Comparison of ENCODE assay signal across 20 cellular contexts in the genomic region with DNA sequence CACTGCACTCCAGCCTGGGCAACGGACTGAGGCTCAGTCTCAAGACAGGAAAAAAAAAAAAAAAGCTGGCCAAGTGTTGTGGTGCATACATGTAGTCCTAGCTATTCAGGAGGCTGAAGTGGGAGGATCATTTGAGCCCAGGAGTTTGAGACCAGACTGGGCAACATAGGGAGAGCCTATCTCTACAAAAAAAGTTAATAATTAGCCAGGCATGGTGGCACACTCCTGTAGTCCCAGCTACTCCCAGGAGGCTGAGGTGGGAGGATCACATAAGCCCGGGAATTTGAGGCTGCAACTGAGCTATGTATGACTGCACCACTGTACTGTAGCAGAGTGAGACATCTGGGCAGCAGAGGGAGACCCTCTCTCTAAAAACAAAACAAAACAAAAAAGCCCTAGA. TPM values are rescaled to one million over a fixed set of nuclear protein-coding genes. Genes with fewer than 3 reads are reported as not detected.
DNase-seq lines count a peak whose midpoint lies in the region; ATAC-seq, FAIRE-seq and TF ChIP-seq lines count a peak whose summit lies in the region.
"Had no signal": no experiment of that assay in that cellular context is flagged by ENCODE, and none has a peak within 500 bp of the region (broad histone marks: within the 10 kb centered on the region; RNA-seq: fewer than 3 reads in every experiment).

No MANE protein-coding gene starts in this region.

- H3K9ac ChIP-seq in HepG2 (ENCODE audit: insufficient read depth, low read depth, low read length): no peak overlapping the region
- H3K9ac ChIP-seq: BLaER1 had no signal

- POLR2A ChIA-PET in A549 (lab: Yijun Ruan, JAX): no interaction called here
- POLR2A ChIA-PET in HepG2 (lab: Yijun Ruan, JAX): interaction anchor here (2.1 kb wide), 1 partner anchor 13 kb away, joined by 6 read pairs; no protein-coding TSS in a partner anchor

- H3K36me3 ChIP-seq in heart left ventricle: peaks cover 0 to 46% (median 10%) of the 10 kb centered on the region in 9 donors
- H3K36me3 ChIP-seq in HepG2 (replicated peaks in 1 of 2; ENCODE audit: control insufficient read depth in 1 of 2, insufficient read depth in 2 of 2, low read length in 2 of 2): no peaks in the 10 kb centered on the region
- H3K36me3 ChIP-seq: BLaER1, HAP-1 had no signal

- no peak for DNase-seq in heart left ventricle
- DNase-seq in Right ventricle myocardium inferior (ENCODE audit: missing footprints): no peak
- DNase-seq in A549 (ENCODE audit: low read depth in 1 of 2, low spot score in 1 of 2): no peak
- DNase-seq in HepG2 (ENCODE audit: low spot score): peak; percentile 41
- no peak for DNase-seq in cortex of kidney (lab: John Stamatoyannopoulos, UW)
- DNase-seq: Caco-2; CD4-positive, CD25-positive, alpha-beta regulatory T cell; CD8-positive, alpha-beta T cell; DMS153; DMS79 treated with DMSO at 0.1 percent for 48 hours; GF-D8; GOT3; HFFc6 had no signal

- no peak for FAIRE-seq in A549 (lab: Jason Lieb, UNC)
- no peak for FAIRE-seq in HepG2 (lab: Jason Lieb, UNC)
- FAIRE-seq: GM12891, GM18507, H54 had no signal

- H3K4me3 ChIP-seq in heart left ventricle (no peak overlapping the region), A549 (no peak overlapping the region), HepG2 (replicated peaks in 1 of 3; ENCODE audit: insufficient read depth in 1 of 3, low read depth in 2 of 3, low read length in 3 of 3) (no peak overlapping the region)
- H3K4me3 ChIP-seq: BLaER1, HAP-1 had no signal

- no peak for TF ChIP-seq EP300 in A549 (IDR thresholded peaks at IDR 0.05)
- TF ChIP-seq EP300 in HepG2 (IDR thresholded peaks at IDR 0.05; ENCODE audit: low read depth in 2 of 2, low read length in 2 of 2): no peak
- no peak for TF ChIP-seq EP300 in HepG2 (CRISPR knock-in tag; IDR thresholded peaks at IDR 0.05; ENCODE audit: borderline replicate concordance)

- TF ChIP-seq RAD21 in A549 (conservative IDR thresholded peaks at IDR 0.05 in 1 of 2, IDR thresholded peaks at IDR 0.05 in 1 of 2) (no peak), HepG2 (CRISPR knock-in tag; IDR thresholded peaks at IDR 0.05) (no peak)

- no peaks in the 10 kb centered on the region for H3K79me2 ChIP-seq in HepG2 (ENCODE audit: insufficient read depth, low read length)

- intact Hi-C loops in heart left ventricle (cut with DNase I): no loop called here
- intact Hi-C loops in Right ventricle myocardium inferior (cut with DNase I): no loop called here
- intact Hi-C loops in HepG2 (cut with micrococcal nuclease; ENCODE audit: unreplicated experiment): no loop called here

- no peaks in the 10 kb centered on the region for H4K20me1 ChIP-seq in HepG2 (ENCODE audit: insufficient read depth, low read length)
- H4K20me1 ChIP-seq: BLaER1 had no signal

- H3K4me1 ChIP-seq in heart left ventricle: peaks cover 0 to 43% (median 22%) of the 10 kb centered on the region in 12 donors
- 0 out of 3 replicates have a peak, but pooled peaks cover 3% of the 10 kb centered on the region for H3K4me1 ChIP-seq in A549
- H3K4me1 ChIP-seq in HepG2 (ENCODE audit: insufficient read depth, low read length): peaks cover 25% of the 10 kb centered on the region
- H3K4me1 ChIP-seq: BLaER1, Caco-2, HAP-1 had no signal

- no peak for TF ChIP-seq CTCF in heart left ventricle (IDR thresholded peaks at IDR 0.05)
- no peak for TF ChIP-seq CTCF in A549 (IDR thresholded peaks at IDR 0.05)
- no peak for TF ChIP-seq CTCF in HepG2 (CRISPR knock-in tag; IDR thresholded peaks at IDR 0.05)

- CTCF ChIA-PET in A549 (lab: Yijun Ruan, JAX): interaction anchor here (0.6 to 44.5 kb wide), 7 partner anchors 9 to 166 kb away, joined by 3 to 1052 read pairs (median 27); no protein-coding TSS in a partner anchor
- CTCF ChIA-PET in HepG2 (lab: Yijun Ruan, JAX; ENCODE audit: low intra/inter-chr PET ratio, low total read pairs): no interaction called here

- H3K4me2 ChIP-seq in A549: no peak overlapping the region
- H3K4me2 ChIP-seq in HepG2 (ENCODE audit: low read depth, low read length): no peak overlapping the region
- H3K4me2 ChIP-seq: BLaER1 had no signal

- no peaks in the 10 kb centered on the region for H3K9me3 ChIP-seq in heart left ventricle
- H3K9me3 ChIP-seq in A549: no peaks in the 10 kb centered on the region
- no peaks in the 10 kb centered on the region for H3K9me3 ChIP-seq in HepG2 (ENCODE audit: low read length)
- H3K9me3 ChIP-seq: BLaER1, Caco-2, HAP-1 had no signal

- TF ChIP-seq POLR2A in heart left ventricle (IDR thresholded peaks at IDR 0.05): no peak
- TF ChIP-seq POLR2A in A549 (IDR thresholded peaks at IDR 0.05; ENCODE audit: low read length): no peak
- no peak for TF ChIP-seq POLR2A in HepG2 (IDR thresholded peaks at IDR 0.05; ENCODE audit: insufficient read depth in 1 of 2, low read depth in 2 of 2, low read length in 2 of 2)

- no peak for ATAC-seq in heart left ventricle
- ATAC-seq in Right ventricle myocardium inferior: no peak
- peak; percentile 7 to 53; a peak in 3 of 6 replicates for ATAC-seq in A549
- ATAC-seq in HepG2: peak; percentile 78
- no peak for ATAC-seq in GM21381 (IDR thresholded peaks at IDR 0.05; ENCODE audit: unreplicated experiment)
- ATAC-seq: CD8-positive, alpha-beta T cell had no signal

- no peak overlapping the region for H2AFZ ChIP-seq in HepG2 (ENCODE audit: low read length)

- 83 to 88% (median 85%) methylated on average over 2 of the region's 2 CpGs for WGBS in heart left ventricle, 4 donors
- WGBS in A549 (ENCODE audit: missing lambda C conversion rate): 59% methylated on average over 2 of the region's 2 CpGs
- WGBS in HepG2 (ENCODE audit: low lambda C conversion rate): 37% methylated on average over 2 of the region's 2 CpGs

- BruUV-seq in HepG2 (replicated peaks; lab: Mats Ljungman, UMichigan): no TSS peak

- H3K27me3 ChIP-seq in heart left ventricle (no peaks in the 10 kb centered on the region), HepG2 (ENCODE audit: control insufficient read depth in 1 of 2, insufficient read depth in 2 of 2, low read length in 2 of 2) (no peaks in the 10 kb centered on the region)
- H3K27me3 ChIP-seq: BLaER1 had no signal

- H3K27ac ChIP-seq in heart left ventricle (peak overlapping the region in 8 of 12 donors; percentile 15 to 96 (median 87)), A549 (no peak overlapping the region), HepG2 (ENCODE audit: extremely low read length, insufficient read depth, low read length) (no peak overlapping the region)
- H3K27ac ChIP-seq: BLaER1, C4-2B had no signal

- in situ Hi-C loops in HepG2 (cut with HindIII; ENCODE audit: extremely low pct_ligation_motif_present, low pct_unique_long_range_greater_than_20kb): no loop called here

TF ChIP-seq in A549, 52 proteins besides CTCF, POLR2A, EP300 and RAD21 (continues in another document):
- no peak for TF ChIP-seq FOSB (CRISPR knock-in tag; IDR thresholded peaks at IDR 0.05)
- TF ChIP-seq EHF (CRISPR knock-in tag; IDR thresholded peaks at IDR 0.05): no peak
- no peak for TF ChIP-seq SMC3 (IDR thresholded peaks at IDR 0.05)
- no peak for TF ChIP-seq CBX2 (IDR thresholded peaks at IDR 0.05; ENCODE audit: borderline replicate concordance, low read depth)
- no peak for TF ChIP-seq ESRRA (IDR thresholded peaks at IDR 0.05; ENCODE audit: borderline replicate concordance, low read length)
- TF ChIP-seq TFCP2L1 (CRISPR knock-in tag; IDR thresholded peaks at IDR 0.05): no peak
- no peak for TF ChIP-seq HOXB13 (CRISPR knock-in tag; IDR thresholded peaks at IDR 0.05; ENCODE audit: low read depth)

RNA-seq across cellular contexts. Expression of gene RBPMS2, which starts 58.9 kb away (rescaled TPM):
- total RNA-seq in heart left ventricle (100 to 1,000 TPM in 7 of 9 donors, 10 to 100 TPM in 2; 49.8 to 530 (median 189) TPM), Right ventricle myocardium inferior (255 TPM), HepG2 (2016; rRNA removed; fragmentation: Illumina TruSeq; extraction: Trizol) (not detected in 2 replicates)
- polyA plus RNA-seq in heart left ventricle (100 to 1,000 TPM; 238 to 408 TPM), A549 (2011; rRNA removed) (3.0 and 3.5 TPM in 2 replicates), A549 (2017; fragmentation: RNase III; extraction: RNeasy Plus Mini Kit Qiagen cat#74134 plus additional on column Dnase treatment) (7.8 to 8.7 TPM (median 8.7 TPM) in 3 replicates), HepG2 (2011; rRNA removed) (0.08 and 0.16 TPM in 2 replicates)
- polyA plus RNA-seq in A549 (2012; cell fraction: cytosol; rRNA removed): 8.8 and 11.4 TPM in 2 replicates
- polyA plus RNA-seq in A549 (2012; cell fraction: nucleus; rRNA removed): 8.7 and 9.5 TPM in 2 replicates
- polyA minus RNA-seq in A549 (2011; rRNA and poly(A)+ RNA removed): 3.3 and 4.4 TPM in 2 replicates
- not detected in 2 replicates for total RNA-seq in HepG2 (2016; cell fraction: cytosol; rRNA removed; fragmentation: Illumina TruSeq; extraction: Trizol; ENCODE audit: low read depth)
- not detected in 2 replicates for total RNA-seq in HepG2 (2016; cell fraction: insoluble cytoplasmic fraction; rRNA removed; fragmentation: Illumina TruSeq; extraction: Trizol)
- total RNA-seq in HepG2 (2016; cell fraction: membrane; rRNA removed; fragmentation: Illumina TruSeq; extraction: Trizol): 0.12 TPM in 1 of 2 replicates, not detected in the other
- not detected in 2 replicates for total RNA-seq in HepG2 (2016; cell fraction: nucleus; rRNA removed; fragmentation: Illumina TruSeq; extraction: Trizol)
- 0.08 and 0.10 TPM in 2 replicates for polyA plus RNA-seq in HepG2 (2011; cell fraction: cytosol; rRNA removed)
- polyA plus RNA-seq in HepG2 (2011; cell fraction: nucleus; rRNA removed): 0.14 and 0.26 TPM in 2 replicates
- polyA plus RNA-seq in HepG2 (2012): 0.08 and 0.44 TPM in 2 replicates
- polyA plus RNA-seq in HepG2 (2016; cell fraction: cytosol; fragmentation: Illumina TruSeq; extraction: Trizol; ENCODE audit: low read depth): 0.72 and 1.0 TPM in 2 replicates
- 0.46 and 0.60 TPM in 2 replicates for polyA plus RNA-seq in HepG2 (2016; cell fraction: insoluble cytoplasmic fraction; fragmentation: Illumina TruSeq; extraction: Trizol; ENCODE audit: low read depth)
- polyA plus RNA-seq in HepG2 (2016; cell fraction: membrane; fragmentation: Illumina TruSeq; extraction: Trizol; ENCODE audit: low read depth): 1.2 and 1.5 TPM in 2 replicates
- 0.52 and 0.70 TPM in 2 replicates for polyA plus RNA-seq in HepG2 (2016; cell fraction: nucleus; fragmentation: Illumina TruSeq; extraction: Trizol; ENCODE audit: insufficient read depth, low read depth)
- 0.10 and 0.94 TPM in 2 replicates for polyA minus RNA-seq in HepG2 (2011; rRNA and poly(A)+ RNA removed; ENCODE audit: low replicate concordance)
- not detected in 2 replicates for polyA minus RNA-seq in HepG2 (2011; cell fraction: cytosol; rRNA and poly(A)+ RNA removed)
- polyA minus RNA-seq in HepG2 (2011; cell fraction: nucleus; rRNA and poly(A)+ RNA removed): not detected in 2 replicates
- total RNA-seq: CD8-positive, alpha-beta T cell had no signal
- polyA plus RNA-seq: CD4-positive, CD25-positive, alpha-beta regulatory T cell had no signal

Comparison
In these comparisons a context has a peak if more than half of its experiments do, and no peak if none do; other contexts are left out.
1. ATAC-seq: peak in A549 (2 of 2) and HepG2 (single experiment); none in heart left ventricle (0 of 4), Right ventricle myocardium inferior (single experiment) and GM21381 (single experiment).
2. H3K27ac ChIP-seq: peak in heart left ventricle (8 of 12); none in A549 (0 of 2) and HepG2 (single experiment).
3. RNA of gene RBPMS2, which starts 58.9 kb away (total RNA-seq): 255 TPM in Right ventricle myocardium inferior (single experiment) and 49.8 to 530 TPM in heart left ventricle; 0.12 TPM in HepG2; every median in the first group is over 10 times any median in the second.